ENCODE assay signal across 14 cellular contexts in the genomic region with DNA sequence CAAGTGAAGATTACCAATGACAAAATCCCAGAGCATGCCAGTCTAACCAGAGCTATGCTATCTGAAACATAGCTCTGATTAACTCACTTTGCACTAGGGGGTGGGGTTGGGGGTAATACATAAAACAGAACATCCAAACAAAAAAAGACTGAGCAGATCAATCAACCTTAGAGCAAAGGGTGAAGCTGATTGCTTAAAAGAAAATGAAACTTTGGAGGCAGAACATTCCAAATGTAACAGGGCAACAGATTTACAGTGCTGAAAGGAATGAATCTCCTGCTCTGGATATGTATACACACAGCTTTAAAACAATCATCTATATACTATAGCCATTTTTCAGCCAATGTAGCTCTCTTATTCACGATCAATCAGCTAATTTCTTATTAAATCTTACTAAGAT. TPM values are rescaled to one million over a fixed set of nuclear protein-coding genes. Genes with fewer than 3 reads are reported as not detected.
DNase-seq lines count a peak whose midpoint lies in the region; ATAC-seq, FAIRE-seq and TF ChIP-seq lines count a peak whose summit lies in the region.
"Had no signal": no experiment of that assay in that cellular context is flagged by ENCODE, and none has a peak within 500 bp of the region (broad histone marks: within the 10 kb centered on the region; RNA-seq: fewer than 3 reads in every experiment).

No MANE protein-coding gene starts in this region.

- no peaks in the 10 kb centered on the region for H3K27me3 Mint-ChIP-seq in activated T-cell treated with anti-CD3 and anti-CD28 coated beads, Interleukin-2, amount 50 U/mL, for 4 hours (ENCODE audit: low read depth)
- H3K27me3 Mint-ChIP-seq in activated T-helper 1 cell treated with anti-CD3 and anti-CD28 coated beads, Interleukin-12 subunit alpha, Interleukin-12 subunit beta, Interleukin-2, Interleukin-4 antibody, amounts not matched to agents 30 ng/mL and 10 ng/mL and 1 ng/mL, durations not matched to agents 14 hours and 24 hours and 36 hours (ENCODE audit: insufficient read depth): no peaks in the 10 kb centered on the region

- peaks cover 40% of the 10 kb centered on the region for H3K36me3 Mint-ChIP-seq in activated T-cell treated with anti-CD3 and anti-CD28 coated beads, Interleukin-2, amount 50 U/mL, for 4 hours (ENCODE audit: insufficient read depth)
- peaks cover 31% of the 10 kb centered on the region for H3K36me3 Mint-ChIP-seq in activated T-helper 1 cell treated with anti-CD3 and anti-CD28 coated beads, Interleukin-12 subunit alpha, Interleukin-12 subunit beta, Interleukin-2, Interleukin-4 antibody, amounts not matched to agents 30 ng/mL and 10 ng/mL and 1 ng/mL, durations not matched to agents 14 hours and 24 hours and 36 hours (ENCODE audit: low read depth)

- intact Hi-C loops in activated T-helper 1 cell treated with anti-CD3 and anti-CD28 coated beads, Interleukin-12 subunit alpha, Interleukin-12 subunit beta, Interleukin-2, Interleukin-4 antibody, amounts not matched to agents 30 ng/mL and 10 ng/mL and 1 ng/mL, durations not matched to agents 14 hours and 24 hours and 36 hours (cut with micrococcal nuclease): loop anchor here (5.0 kb wide), 1 partner anchor 827 kb away; a partner anchor contains a TSS

- H3K9me2 ChIP-seq in hepatocyte (replicated peaks; ENCODE audit: insufficient read depth): no peaks in the 10 kb centered on the region

- no peak for FAIRE-seq in frontal cortex (lab: Jason Lieb, UNC)
- FAIRE-seq: urothelium cell line had no signal

- H3K79me2 ChIP-seq in hepatocyte: peaks cover 95% of the 10 kb centered on the region

- H3K9me3 Mint-ChIP-seq in activated T-cell treated with anti-CD3 and anti-CD28 coated beads, Interleukin-2, amount 50 U/mL, for 4 hours: peaks cover 5% of the 10 kb centered on the region
- H3K9me3 Mint-ChIP-seq in activated T-helper 1 cell treated with anti-CD3 and anti-CD28 coated beads, Interleukin-12 subunit alpha, Interleukin-12 subunit beta, Interleukin-2, Interleukin-4 antibody, amounts not matched to agents 30 ng/mL and 10 ng/mL and 1 ng/mL, durations not matched to agents 14 hours and 24 hours and 36 hours: no peaks in the 10 kb centered on the region

- no peak overlapping the region for H3K27ac Mint-ChIP-seq in activated T-helper 1 cell treated with anti-CD3 and anti-CD28 coated beads, Interleukin-12 subunit alpha, Interleukin-12 subunit beta, Interleukin-2, Interleukin-4 antibody, amounts not matched to agents 30 ng/mL and 10 ng/mL and 1 ng/mL, durations not matched to agents 14 hours and 24 hours and 36 hours

- no peak for DNase-seq in activated T-cell treated with anti-CD3 and anti-CD28 coated beads, Interleukin-2, amount 50 U/mL, for 4 hours
- DNase-seq in activated T-cell treated with anti-CD3 and anti-CD28 coated beads for 4 hours: no peak
- DNase-seq in activated T-helper 1 cell treated with anti-CD3 and anti-CD28 coated beads, Interleukin-12 subunit alpha, Interleukin-12 subunit beta, Interleukin-2, Interleukin-4 antibody, amounts not matched to agents 30 ng/mL and 10 ng/mL and 1 ng/mL, durations not matched to agents 14 hours and 24 hours and 36 hours (ENCODE audit: low spot score): no peak
- no peak for DNase-seq in hepatocyte (ENCODE audit: low spot score)
- peak; percentile 16 for DNase-seq in superior temporal gyrus (ENCODE audit: extremely low spot score)
- no peak for DNase-seq in frontal cortex (ENCODE audit: low spot score in 2 of 2)
- no peak for DNase-seq in UCSD-AML1 (lab: John Stamatoyannopoulos, UW; ENCODE audit: unreplicated experiment)
- DNase-seq: activated CD4-positive, CD25-positive, alpha-beta regulatory T cell treated with anti-CD3 and anti-CD28 coated beads, Interleukin-2, amount 50 U/mL, for 72 hours; DMS79; dorsolateral prefrontal cortex; NCI-H2081; occipital lobe had no signal

- H3K4me3 Mint-ChIP-seq in activated T-cell treated with anti-CD3 and anti-CD28 coated beads, Interleukin-2, amount 50 U/mL, for 4 hours: peak overlapping the region; percentile 99
- peak overlapping the region; percentile 2 for H3K4me3 Mint-ChIP-seq in activated T-helper 1 cell treated with anti-CD3 and anti-CD28 coated beads, Interleukin-12 subunit alpha, Interleukin-12 subunit beta, Interleukin-2, Interleukin-4 antibody, amounts not matched to agents 30 ng/mL and 10 ng/mL and 1 ng/mL, durations not matched to agents 14 hours and 24 hours and 36 hours

- H3K27me3 ChIP-seq in hepatocyte: no peaks in the 10 kb centered on the region
- H3K27me3 ChIP-seq: dorsolateral prefrontal cortex had no signal

- peak overlapping the region; percentile 73 for H3K4me2 ChIP-seq in hepatocyte

- no peaks in the 10 kb centered on the region for H3K36me3 ChIP-seq in hepatocyte (replicated peaks; ENCODE audit: insufficient read depth, low read depth)

- peaks cover 13% of the 10 kb centered on the region for H3K4me1 ChIP-seq in hepatocyte (ENCODE audit: insufficient read depth)

- no peak overlapping the region for H2AFZ ChIP-seq in hepatocyte

- no peak overlapping the region for H3K4me3 ChIP-seq in hepatocyte

- H3K4me1 Mint-ChIP-seq in activated T-cell treated with anti-CD3 and anti-CD28 coated beads, Interleukin-2, amount 50 U/mL, for 4 hours (ENCODE audit: low read depth): peaks cover 70% of the 10 kb centered on the region
- H3K4me1 Mint-ChIP-seq in activated T-helper 1 cell treated with anti-CD3 and anti-CD28 coated beads, Interleukin-12 subunit alpha, Interleukin-12 subunit beta, Interleukin-2, Interleukin-4 antibody, amounts not matched to agents 30 ng/mL and 10 ng/mL and 1 ng/mL, durations not matched to agents 14 hours and 24 hours and 36 hours (ENCODE audit: low read depth): peaks cover 84% of the 10 kb centered on the region

- peak overlapping the region; percentile 2 for H3K27ac ChIP-seq in hepatocyte

- H3K9me3 ChIP-seq in hepatocyte (ENCODE audit: low read depth): no peaks in the 10 kb centered on the region

- peaks cover 80% of the 10 kb centered on the region for H4K20me1 ChIP-seq in hepatocyte (ENCODE audit: insufficient read depth, poor library complexity, severe bottlenecking)

- 68% methylated on average over 1 of the region's 1 CpG for WGBS in hepatocyte (ENCODE audit: low lambda C conversion rate, missing lambda C conversion rate)

- ATAC-seq in activated T-cell treated with anti-CD3 and anti-CD28 coated beads, Interleukin-2, amount 50 U/mL, for 4 hours: no peak
- ATAC-seq in GM21723 (IDR thresholded peaks at IDR 0.05; ENCODE audit: unreplicated experiment): no peak

- no peak for TF ChIP-seq CTCF in hepatocyte (IDR thresholded peaks at IDR 0.05; ENCODE audit: poor library complexity)

RNA-seq across cellular contexts. Expression of a gene that starts 4.9 kb away (rescaled TPM):
- total RNA-seq in activated T-cell treated with anti-CD3 and anti-CD28 coated beads, Interleukin-2, amount 50 U/mL, for 4 hours: 10 to 100 TPM; 74.9 to 97.1 (median 79.1) TPM
- total RNA-seq in activated T-helper 1 cell treated with anti-CD3 and anti-CD28 coated beads, Interleukin-12 subunit alpha, Interleukin-12 subunit beta, Interleukin-2, Interleukin-4 antibody, amounts not matched to agents 30 ng/mL and 10 ng/mL and 1 ng/mL, durations not matched to agents 14 hours and 24 hours and 36 hours: 85.8 and 86.1 TPM in 2 replicates
- 503 and 527 TPM in 2 replicates for total RNA-seq in hepatocyte
- 173 and 219 TPM in 2 replicates for polyA plus RNA-seq in hepatocyte
- total RNA-seq in frontal cortex: 40.8 TPM
